ENCODE assay signal across 1 cellular context in the genomic region with DNA sequence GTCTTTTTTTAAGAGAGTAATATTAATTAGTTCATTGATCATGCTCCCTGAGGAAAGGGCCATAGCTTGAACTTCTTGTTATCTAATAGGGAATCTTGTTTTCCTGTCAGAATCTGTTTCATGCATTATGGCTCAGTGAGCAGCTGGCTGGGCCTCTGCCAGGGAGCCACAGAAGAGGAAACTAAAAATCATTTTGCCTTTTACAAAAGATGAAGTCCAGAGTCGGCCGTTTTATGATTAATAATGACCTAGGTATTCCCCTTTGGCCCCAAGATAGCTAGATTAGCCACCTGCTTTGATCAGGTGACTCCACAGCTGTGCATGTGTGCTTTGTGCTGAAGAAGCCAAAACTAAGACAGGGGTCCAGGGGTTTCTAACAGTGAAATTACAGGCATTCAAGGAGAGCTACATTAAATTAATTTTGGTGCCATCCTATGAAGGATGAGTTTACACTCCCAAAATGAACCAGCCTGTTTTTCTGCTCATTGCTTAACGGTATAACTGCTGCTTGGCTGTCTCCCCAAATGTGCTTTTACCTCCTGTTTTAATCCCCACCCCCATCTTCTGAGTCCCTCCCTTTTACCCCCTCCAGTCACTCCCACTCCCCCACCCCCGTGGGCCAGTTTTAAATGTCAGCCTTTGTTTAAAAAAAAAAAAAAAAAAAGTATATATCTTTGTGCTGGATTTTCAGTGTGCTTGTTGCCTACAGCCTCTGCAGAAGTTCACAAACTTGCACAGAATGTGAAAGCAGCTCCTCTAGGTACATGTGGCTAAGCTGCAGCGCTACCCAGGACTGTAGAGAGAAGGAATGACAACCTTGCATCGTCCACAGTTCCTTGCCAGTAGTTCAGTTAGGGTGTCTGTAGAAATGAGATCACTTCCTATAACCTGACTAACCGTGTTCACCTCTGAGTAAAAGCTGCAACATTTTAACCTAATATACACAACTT.
TF ChIP-seq lines count a peak whose summit lies in the region.

No MANE protein-coding gene starts in this region.

TF ChIP-seq in H1, 55 proteins besides CTCF, POLR2A, EP300 and RAD21 (continued from another document):
- TF ChIP-seq ATF2 (IDR thresholded peaks at IDR 0.05; ENCODE audit: low read length) (no peak), TAF1 (IDR thresholded peaks at IDR 0.05; ENCODE audit: low read depth, low read length) (no peak), BRCA1 (IDR thresholded peaks at IDR 0.05; ENCODE audit: low read depth, low read length) (no peak), TAF7 (optimal IDR thresholded peaks at IDR 0.05; ENCODE audit: borderline replicate concordance, low read depth, low read length) (no peak), CHD7 (IDR thresholded peaks at IDR 0.05; ENCODE audit: insufficient replicate concordance, low read length) (no peak), EGR1 (IDR thresholded peaks at IDR 0.05; ENCODE audit: borderline replicate concordance, low read depth, low read length) (no peak)
- TF ChIP-seq, protein P1, sequence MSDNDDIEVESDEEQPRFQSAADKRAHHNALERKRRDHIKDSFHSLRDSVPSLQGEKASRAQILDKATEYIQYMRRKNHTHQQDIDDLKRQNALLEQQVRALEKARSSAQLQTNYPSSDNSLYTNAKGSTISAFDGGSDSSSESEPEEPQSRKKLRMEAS (IDR thresholded peaks at IDR 0.05), result no peak
